In genomic region chr3:184567924-184568590, GRCh38 we compare ENCODE assay signal across 11 cellular contexts. TPM values are rescaled to one million over a fixed set of nuclear protein-coding genes. Genes with fewer than 3 reads are reported as not detected.
DNase-seq lines count a peak whose midpoint lies in the region; ATAC-seq, FAIRE-seq and TF ChIP-seq lines count a peak whose summit lies in the region.
"Had no signal": no experiment of that assay in that cellular context is flagged by ENCODE, and none has a peak within 500 bp of the region (broad histone marks: within the 10 kb centered on the region; RNA-seq: fewer than 3 reads in every experiment).

No MANE protein-coding gene starts in this region.

- H3K4ac ChIP-seq in IMR-90 (ENCODE audit: low read depth, low read length) (peak overlapping the region; percentile 97), H1 (replicated peaks; ENCODE audit: insufficient read length, low read depth, low read length) (no peak overlapping the region)

- TF ChIP-seq CTCF in A673 (conservative IDR thresholded peaks at IDR 0.05; ENCODE audit: low read depth, low read length), result no peak
- TF ChIP-seq CTCF in IMR-90 (conservative IDR thresholded peaks at IDR 0.05; ENCODE audit: low read depth, low read length), result no peak
- no peak for TF ChIP-seq CTCF in H1 (IDR thresholded peaks at IDR 0.05; ENCODE audit: control extremely low read depth in 1 of 3, insufficient read depth in 1 of 3, low read depth in 1 of 3, low read length in 3 of 3)
- TF ChIP-seq CTCF in natural killer cell (IDR thresholded peaks at IDR 0.05), result no peak

- peaks cover 24% of the 10 kb centered on the region for H3K9me1 ChIP-seq in IMR-90 (ENCODE audit: insufficient read depth, low read length)

- H4K20me1 ChIP-seq in IMR-90 (ENCODE audit: insufficient read depth, low read length) (peaks cover 4% of the 10 kb centered on the region; the same call in 1 of the 2 replicates), H1 (replicated peaks in 1 of 2; ENCODE audit: control insufficient read depth in 1 of 2, insufficient read depth in 2 of 2, low read length in 2 of 2) (peaks cover 22 to 28% of the 10 kb centered on the region in 2 experiments)

- H2BK5ac ChIP-seq in IMR-90 (ENCODE audit: low read depth, low read length, poor library complexity, severe bottlenecking) (peak overlapping the region; percentile 79), H1 (ENCODE audit: low read depth, low read length) (no peak overlapping the region; the same call in 1 of the 2 replicates)

- H3K4me3 ChIP-seq in A673 (ENCODE audit: low read depth, low read length, poor library complexity, severe bottlenecking) (peak overlapping the region; percentile 57), IMR-90 (ENCODE audit: insufficient read depth, low read depth, low read length) (no peak overlapping the region), H1 (ENCODE audit: extremely low read depth in 1 of 4, insufficient read depth in 2 of 4, low read depth in 3 of 4, low read length in 4 of 4) (peak overlapping the region; percentile 45 to 82 (median 48))

- peak overlapping the region; percentile 37 for H3K4me3 Mint-ChIP-seq in natural killer cell

- H2AK5ac ChIP-seq in IMR-90 (ENCODE audit: low read depth, low read length) (peak overlapping the region; percentile 73), H1 (ENCODE audit: low read depth, low read length) (peak overlapping the region; percentile 2; the same call in 1 of the 2 replicates)

- no peaks in the 10 kb centered on the region for H3K79me2 ChIP-seq in H1 (ENCODE audit: control insufficient read depth in 1 of 2, insufficient read depth in 2 of 2, low read length in 2 of 2)

- H3K4me2 ChIP-seq in IMR-90 (ENCODE audit: low read depth, low read length), result peak overlapping the region; percentile 79
- H3K4me2 ChIP-seq in H1 (ENCODE audit: insufficient read depth in 1 of 2, low read depth in 2 of 2, low read length in 2 of 2), result peak overlapping the region; percentile 74 to 82
- H3K4me2 ChIP-seq: KMS-11 had no signal

- dilution Hi-C loops in IMR-90 (cut with HindIII; ENCODE audit: low sequenced_read_pairs, unreplicated experiment), result no loop called here

- ATAC-seq in IMR-90 (ENCODE audit: low read depth) (no peak), natural killer cell (no peak), HG03565 (IDR thresholded peaks at IDR 0.05; ENCODE audit: unreplicated experiment) (no peak), HG03460 (IDR thresholded peaks at IDR 0.05; ENCODE audit: unreplicated experiment) (no peak)

- no peaks in the 10 kb centered on the region for H3K27me3 ChIP-seq in A673 (replicated peaks; ENCODE audit: insufficient read depth, low read depth, low read length, poor library complexity)
- H3K27me3 ChIP-seq in IMR-90 (ENCODE audit: control insufficient read depth, insufficient read depth, low read length), result no peaks in the 10 kb centered on the region
- peaks cover 71 to 99% (median 95%) of the 10 kb centered on the region in 4 experiments for H3K27me3 ChIP-seq in H1 (replicated peaks in 1 of 4; ENCODE audit: control insufficient read depth in 3 of 4, extremely low read depth in 1 of 4, insufficient read depth in 3 of 4, low read length in 3 of 4)

- H3K27ac ChIP-seq in A673 (ENCODE audit: low read depth, low read length, poor library complexity, severe bottlenecking) (peak overlapping the region; percentile 59), IMR-90 (ENCODE audit: insufficient read depth, low read length) (peak overlapping the region; percentile 93), H1 (ENCODE audit: low read depth, low read length) (no peak overlapping the region)
- H3K27ac ChIP-seq: KMS-11 had no signal

- H2BK120ac ChIP-seq in IMR-90 (ENCODE audit: low read depth, low read length) (peak overlapping the region; percentile 93), H1 (replicated peaks; ENCODE audit: low read depth, low read length) (no peak overlapping the region)

- peak overlapping the region; percentile 96 for H2AK9ac ChIP-seq in IMR-90 (replicated peaks; ENCODE audit: low read depth, low read length, poor library complexity)

- H3K9me3 ChIP-seq in A673 (ENCODE audit: low read depth, low read length, poor library complexity, severe bottlenecking) (no peaks in the 10 kb centered on the region), IMR-90 (ENCODE audit: control insufficient read depth, insufficient read depth, low read length) (no peaks in the 10 kb centered on the region), H1 (ENCODE audit: insufficient read depth in 2 of 2, low read depth in 1 of 2, low read length in 1 of 2) (no peaks in the 10 kb centered on the region)

- H2AFZ ChIP-seq in IMR-90 (replicated peaks; ENCODE audit: low read length, poor library complexity) (peak overlapping the region; percentile 94), H1 (ENCODE audit: low read length) (no peak overlapping the region)

- no peak for TF ChIP-seq RAD21 in IMR-90 (IDR thresholded peaks at IDR 0.05; ENCODE audit: low read length)
- no peak for TF ChIP-seq RAD21 in H1 (IDR thresholded peaks at IDR 0.05 in 1 of 2, conservative IDR thresholded peaks at IDR 0.05 in 1 of 2; ENCODE audit: low read depth in 2 of 2, low read length in 2 of 2)

- H3K79me1 ChIP-seq in IMR-90 (ENCODE audit: low read depth in 1 of 2, low read length in 2 of 2) (peaks cover 4 to 50% of the 10 kb centered on the region in 2 experiments; a peak in 2 of 4 replicates), H1 (ENCODE audit: low read depth, low read length) (no peaks in the 10 kb centered on the region)

- H2BK12ac ChIP-seq in H1 (ENCODE audit: low read depth, low read length), result peak overlapping the region; percentile 45; the same call in 1 of the 2 replicates

- no peak overlapping the region for H3K27ac Mint-ChIP-seq in natural killer cell

- H3K14ac ChIP-seq in IMR-90 (replicated peaks; ENCODE audit: low read depth, low read length), result peak overlapping the region; percentile 90
- no peak overlapping the region for H3K14ac ChIP-seq in H1 (ENCODE audit: insufficient read length)

- POLR2A ChIA-PET in A673 (lab: Charles Lee; ENCODE audit: low non-redundant PET) (no interaction called here), IMR-90 (lab: Charles Lee; ENCODE audit: unreplicated experiment) (no interaction called here), H1 (lab: Charles Lee; ENCODE audit: partially characterized antibody) (no interaction called here)

- H3K23ac ChIP-seq in IMR-90 (ENCODE audit: low read depth, low read length) (peak overlapping the region; percentile 70), H1 (ENCODE audit: insufficient read length) (no peak overlapping the region)

- H3K56ac ChIP-seq in IMR-90 (ENCODE audit: extremely low read depth, insufficient read depth, low read length) (peak overlapping the region; percentile 85; the same call in 1 of the 2 replicates), H1 (replicated peaks; ENCODE audit: insufficient read length, low read depth, low read length) (no peak overlapping the region)

- no peak for TF ChIP-seq EP300 in H1 (IDR thresholded peaks at IDR 0.05; ENCODE audit: borderline replicate concordance in 1 of 2, low read depth in 2 of 2, low read length in 2 of 2)

- whole genome bisulfite sequencing in IMR-90 (ENCODE audit: extremely low coverage in 2 of 2, insufficient read length in 1 of 2), 2 experiments, result 48% methylated on average over 4 of the region's 17 CpGs; no CpG with 5 or more reads in 1 of the 2 experiments
- WGBS in H1 (ENCODE audit: extremely low coverage in 1 of 2, insufficient coverage in 1 of 2, insufficient read length in 1 of 2, insufficient replicate concordance in 2 of 2, low coverage in 1 of 2, low lambda C conversion rate in 2 of 2, missing lambda C conversion rate in 1 of 2), 2 experiments, result 25% methylated on average over 17 of the region's 17 CpGs; no CpG with 5 or more reads in 1 of the 2 experiments

- intact Hi-C loops in A673 (cut with micrococcal nuclease; ENCODE audit: unreplicated experiment) (no loop called here), IMR-90 (cut with micrococcal nuclease) (loop anchor here (2.0 kb wide), 2 partner anchors 69 to 121 kb away; no protein-coding TSS in a partner anchor), natural killer cell (cut with micrococcal nuclease) (no loop called here)

- H3K9me3 Mint-ChIP-seq in natural killer cell, result no peaks in the 10 kb centered on the region

- no peak for FAIRE-seq in H1 (lab: Jason Lieb, UNC)

- H4K5ac ChIP-seq in IMR-90 (ENCODE audit: low read depth, low read length), result peak overlapping the region; percentile 80
- H4K5ac ChIP-seq in H1 (ENCODE audit: insufficient read length, low read depth, low read length), result no peak overlapping the region

- H3K9ac ChIP-seq in IMR-90 (ENCODE audit: low read depth, low read length) (peak overlapping the region; percentile 70), H1 (replicated peaks in 1 of 4; ENCODE audit: extremely low read depth in 1 of 4, low read depth in 3 of 4, low read length in 3 of 4) (no peak overlapping the region)
- H3K9ac ChIP-seq: KMS-11 had no signal

- H3K4me1 ChIP-seq in A673 (ENCODE audit: insufficient read depth, low read length, poor library complexity, severe bottlenecking) (peaks cover 35% of the 10 kb centered on the region), IMR-90 (ENCODE audit: control insufficient read depth, insufficient read depth, low read length) (peaks cover 50% of the 10 kb centered on the region), H1 (replicated peaks in 1 of 4; ENCODE audit: control insufficient read depth in 3 of 4, insufficient read depth in 4 of 4, low read length in 3 of 4) (peaks cover 11 to 52% (median 44%) of the 10 kb centered on the region in 4 experiments)

- H3K36me3 ChIP-seq in A673 (ENCODE audit: insufficient read depth, low read length, poor library complexity, severe bottlenecking), result no peaks in the 10 kb centered on the region
- H3K36me3 ChIP-seq in IMR-90 (ENCODE audit: control insufficient read depth, insufficient read depth, low read length), result peaks cover 9% of the 10 kb centered on the region; the same call in 1 of the 2 replicates
- H3K36me3 ChIP-seq in H1 (ENCODE audit: control insufficient read depth in 2 of 4, insufficient read depth in 4 of 4, low read length in 3 of 4), result no peaks in the 10 kb centered on the region

- DNase-seq in A673 (ENCODE audit: low spot score) (no peak), IMR-90 (no peak), H1 (ENCODE audit: low read depth in 1 of 2, low spot score in 2 of 2) (no peak), natural killer cell (no peak), kidney tubule cell (ENCODE audit: low spot score) (no peak), hepatic stellate cell (ENCODE audit: low spot score) (no peak)
- DNase-seq: DND-41, T-helper 9 cell had no signal

- H3K23me2 ChIP-seq in H1 (ENCODE audit: low read depth, low read length), result peaks cover 16% of the 10 kb centered on the region

- no peaks in the 10 kb centered on the region for H3K36me3 Mint-ChIP-seq in natural killer cell

- H2BK20ac ChIP-seq in IMR-90 (ENCODE audit: low read depth, low read length), result peak overlapping the region; percentile 92
- H2BK20ac ChIP-seq in H1 (ENCODE audit: low read length), result 0 out of 2 replicates have a peak overlapping the region, but pooled peaks have one; percentile 86

- H4K8ac ChIP-seq in IMR-90 (ENCODE audit: low read depth in 2 of 2, low read length in 2 of 2) (peak overlapping the region; percentile 72 to 95), H1 (ENCODE audit: extremely low read depth, insufficient read depth, low read length) (no peak overlapping the region)

- H4K91ac ChIP-seq in IMR-90 (ENCODE audit: insufficient read depth, low read depth, low read length), result peak overlapping the region; percentile 88
- no peak overlapping the region for H4K91ac ChIP-seq in H1 (replicated peaks; ENCODE audit: insufficient read length, low read length)

- CTCF ChIA-PET in A673 (lab: Charles Lee) (no interaction called here), IMR-90 (lab: Yijun Ruan, JAX) (no interaction called here), H1 (lab: Charles Lee; ENCODE audit: partially characterized antibody) (interaction anchor here (0.8 to 5.1 kb wide), 6 partner anchors 14 to 240 kb away, joined by 3 to 51 read pairs (median 4); no protein-coding TSS in a partner anchor)

- TF ChIP-seq POLR2A in IMR-90 (IDR thresholded peaks at IDR 0.05; ENCODE audit: low read depth, low read length), result no peak
- TF ChIP-seq POLR2A in H1 (IDR thresholded peaks at IDR 0.05; ENCODE audit: control extremely low read depth in 1 of 2, low read depth in 2 of 2, low read length in 2 of 2), result no peak

- peak overlapping the region; percentile 22; the same call in 1 of the 3 replicates for H2BK15ac ChIP-seq in IMR-90 (ENCODE audit: low read depth, low read length)
- H2BK15ac ChIP-seq in H1 (ENCODE audit: low read length), result peak overlapping the region; percentile 61; the same call in 1 of the 2 replicates

- H3K18ac ChIP-seq in IMR-90 (ENCODE audit: low read depth, low read length), result peak overlapping the region; percentile 59
- H3K18ac ChIP-seq in H1 (ENCODE audit: extremely low read depth, low read length), result peak overlapping the region; percentile 78; the same call in 1 of the 2 replicates

- BruUV-seq in A673 (replicated peaks; lab: Mats Ljungman, UMichigan) (no TSS peak), IMR-90 (replicated peaks; lab: Mats Ljungman, UMichigan) (no TSS peak)

- H3K4me1 Mint-ChIP-seq in natural killer cell, result no peaks in the 10 kb centered on the region

- peaks cover 53 to 63% of the 10 kb centered on the region in 2 donors for H3K27me3 Mint-ChIP-seq in natural killer cell (ENCODE audit: low read depth in 2 of 2)

- in situ Hi-C loops in IMR-90 (cut with MboI; ENCODE audit: low sequenced_read_pairs), result no loop called here

RNA-seq across cellular contexts. Expression of gene EPHB3, which starts 6.5 kb away (rescaled TPM):
- 15.6 and 19.4 TPM in 2 replicates for total RNA-seq in A673 (2021)
- 0.72 and 0.83 TPM in 2 replicates for total RNA-seq in IMR-90 (2012; rRNA removed)
- 2.2 and 2.9 TPM in 2 replicates for polyA plus RNA-seq in IMR-90 (2012; rRNA removed)
- polyA plus RNA-seq in IMR-90 (2012; cell fraction: cytosol; rRNA removed), result 1.6 and 3.6 TPM in 2 replicates
- 14.5 and 15.0 TPM in 2 replicates for polyA plus RNA-seq in IMR-90 (2012; cell fraction: nucleus; rRNA removed; ENCODE audit: low replicate concordance)
- 0.80 and 0.91 TPM in 2 replicates for total RNA-seq in H1 (2021; fragmentation: NEBNext Ultra II Directional; extraction: Animal tissue kit (Norgen Biotek cat#: 25700))
- polyA plus RNA-seq in H1 (2011; rRNA removed), result 0.41 and 0.82 TPM in 2 replicates
- polyA plus RNA-seq in H1 (2011; cell fraction: cytosol; rRNA removed), result 0.61 TPM
- 1.5 TPM for polyA plus RNA-seq in H1 (2011; cell fraction: nucleus; rRNA removed)
- 0.83 to 1.3 TPM (median 1.0 TPM) in 4 replicates for polyA plus RNA-seq in H1 (2012, experiment 1 of 2)
- polyA plus RNA-seq in H1 (2012, experiment 2 of 2), result 1.2 TPM
- polyA plus RNA-seq in H1 (2013, experiment 1 of 2), result 0.55 TPM
- 0.46 TPM for polyA plus RNA-seq in H1 (2013, experiment 2 of 2)
- polyA minus RNA-seq in H1 (2011; rRNA and poly(A)+ RNA removed), result 0.78 and 1.8 TPM in 2 replicates
- polyA minus RNA-seq in H1 (2011; cell fraction: cytosol; rRNA and poly(A)+ RNA removed), result 1.8 TPM
- 0.40 TPM for polyA minus RNA-seq in H1 (2011; cell fraction: nucleus; rRNA and poly(A)+ RNA removed)
- not detected for total RNA-seq in natural killer cell
